Comparison of ENCODE assay signal across 24 cellular contexts in genomic region chr15:81747026-81747425, GRCh38.
"Had no signal": no experiment of that assay in that cellular context is flagged by ENCODE, and none has a peak within 500 bp of the region (broad histone marks: within the 10 kb centered on the region; RNA-seq: fewer than 3 reads in every experiment).

No MANE protein-coding gene starts in this region.

- H3K4me3 ChIP-seq: coronary artery, esophagus muscularis mucosa, gastrocnemius medialis, heart left ventricle had no signal

- H3K9me3 ChIP-seq: esophagus muscularis mucosa, gastrocnemius medialis, heart left ventricle had no signal

- DNase-seq: activated CD4-positive, alpha-beta memory T cell treated with anti-CD3 and anti-CD28 coated beads for 36 hours; activated CD4-positive, alpha-beta T cell treated with anti-CD3 and anti-CD28 coated beads for 36 hours; activated CD4-positive, alpha-beta T cell treated with anti-CD3 and anti-CD28 coated beads, Interleukin-2, amount 10 ng/mL, durations not matched to agents 24 days and 14 days; activated CD4-positive, CD25-positive, alpha-beta regulatory T cell; activated CD4-positive, CD25-positive, alpha-beta regulatory T cell treated with anti-CD3 and anti-CD28 coated beads, Interleukin-2, amount 50 U/mL, for 72 hours; activated effector memory CD4-positive, alpha-beta T cell treated with Interleukin-2 at 50 U/mL for 16 hours; activated gamma-delta T cell treated with Interleukin-2 at 50 U/mL for 16 hours; activated naive CD4-positive, alpha-beta T cell treated with anti-CD3 and anti-CD28 coated beads, Interleukin-2, amount 50 U/mL, for 16 hours; activated naive CD4-positive, alpha-beta T cell treated with Interleukin-2 at 50 U/mL for 16 hours; activated T-cell treated with anti-CD3 and anti-CD28 coated beads, Interleukin-2, amount 50 U/mL, for 4 hours; amniotic stem cell; anterior cingulate cortex; brain microvascular endothelial cell; dermis blood vessel endothelial cell; effector CD8-positive, alpha-beta T cell; endodermal cell; erythroblast; foreskin keratinocyte; gastrocnemius medialis; glutamatergic neuron; heart left ventricle; T-helper 2 cell had no signal

- H3K36me3 ChIP-seq: brain microvascular endothelial cell, esophagus muscularis mucosa, gastrocnemius medialis, heart left ventricle had no signal

- H3K27ac ChIP-seq: brain microvascular endothelial cell, coronary artery, esophagus muscularis mucosa, foreskin keratinocyte, gastrocnemius medialis, heart left ventricle had no signal

- H3K27me3 ChIP-seq: brain microvascular endothelial cell, foreskin keratinocyte had no signal
